ENCODE assay signal across 11 cellular contexts in genomic region chr10:11898372-11899066, GRCh38.
DNase-seq lines count a peak whose midpoint lies in the region; ATAC-seq and TF ChIP-seq lines count a peak whose summit lies in the region.
"Had no signal": no experiment of that assay in that cellular context is flagged by ENCODE, and none has a peak within 500 bp of the region (broad histone marks: within the 10 kb centered on the region; RNA-seq: fewer than 3 reads in every experiment).

No MANE protein-coding gene starts in this region.

- H2AK5ac ChIP-seq in H9 (ENCODE audit: insufficient read length, low read length): no peak overlapping the region

- H3K27me3 ChIP-seq in H9 (ENCODE audit: insufficient read depth, low read length): no peaks in the 10 kb centered on the region

- H4K8ac ChIP-seq in H9 (replicated peaks; ENCODE audit: insufficient read length, low read depth, low read length): no peak overlapping the region

- no peaks in the 10 kb centered on the region for H3K23me2 ChIP-seq in H9 (ENCODE audit: insufficient read length, low read depth, low read length, poor library complexity, severe bottlenecking)

- H3K18ac ChIP-seq in H9 (ENCODE audit: insufficient read length, low read depth, low read length): no peak overlapping the region

- H3K4me1 ChIP-seq in H9 (ENCODE audit: insufficient read depth, low read length): peaks cover 8% of the 10 kb centered on the region

- H2AFZ ChIP-seq in H9 (ENCODE audit: low read length): no peak overlapping the region

- no peak overlapping the region for H2BK5ac ChIP-seq in H9 (ENCODE audit: insufficient read length, low read length)

- POLR2A ChIA-PET in RWPE1 (lab: Yijun Ruan, JAX; ENCODE audit: low non-redundant PET): no interaction called here

- H3K4me2 ChIP-seq in H9 (ENCODE audit: insufficient read depth, insufficient read length, low read length): no peak overlapping the region

- no peak overlapping the region for H2BK120ac ChIP-seq in H9 (ENCODE audit: low read depth, low read length, poor library complexity, severe bottlenecking)

- H2BK20ac ChIP-seq in H9 (ENCODE audit: low read depth, low read length, poor library complexity, severe bottlenecking): no peak overlapping the region

- WGBS in H9 (ENCODE audit: extremely low coverage, insufficient read length, low lambda C conversion rate): no CpG with 5 or more reads among the region's 20 CpGs

- no peak overlapping the region for H3K9ac ChIP-seq in H9 (ENCODE audit: extremely low read depth, insufficient read length, low read length)

- no peak overlapping the region for H3K14ac ChIP-seq in H9 (ENCODE audit: insufficient read depth, low read length)

- H3K9me3 Mint-ChIP-seq in H9: no peaks in the 10 kb centered on the region
- H3K9me3 Mint-ChIP-seq: naive B cell had no signal

- CTCF ChIA-PET in RWPE1 (lab: Yijun Ruan, JAX): interaction anchor here (0.6 to 1.6 kb wide), 3 partner anchors 11 to 17 kb away, joined by 3 to 9 read pairs (median 3); no protein-coding TSS in a partner anchor

- no peak overlapping the region for H3K4me3 Mint-ChIP-seq in H9
- H3K4me3 Mint-ChIP-seq: naive B cell had no signal

- H2BK15ac ChIP-seq in H9 (ENCODE audit: low read depth, low read length): no peak overlapping the region

- peak; percentile 27 for ATAC-seq in esophagus mucosa
- ATAC-seq in omental fat pad (ENCODE audit: low FRiP score): peak; percentile 42
- ATAC-seq in HG03469 (IDR thresholded peaks at IDR 0.05; ENCODE audit: unreplicated experiment): no peak

- H4K5ac ChIP-seq in H9 (ENCODE audit: insufficient read length, low read depth, low read length): no peak overlapping the region

- H4K91ac ChIP-seq in H9 (ENCODE audit: insufficient read length, low read depth, low read length): no peak overlapping the region

- no peak overlapping the region for H3K56ac ChIP-seq in H9 (ENCODE audit: insufficient read length, low read depth, low read length)

- no peaks in the 10 kb centered on the region for H3K79me1 ChIP-seq in H9 (ENCODE audit: insufficient read depth, low read depth, low read length, poor library complexity, severe bottlenecking)

- no peak overlapping the region for H3T11ph ChIP-seq in H9 (ENCODE audit: low read length)

- no peak overlapping the region; a peak in 1 of 7 replicates for H3K27ac Mint-ChIP-seq in H9

- H3K27ac ChIP-seq in H9 (ENCODE audit: insufficient read length, low read depth, low read length) (no peak overlapping the region), RWPE1 (peak overlapping the region; percentile 89)

- no peaks in the 10 kb centered on the region for H3K9me3 ChIP-seq in H9 (ENCODE audit: control insufficient read depth, low read depth, low read length)

- no peak overlapping the region for H3K4ac ChIP-seq in H9 (ENCODE audit: low read depth, low read length)

- no peak for TF ChIP-seq CTCF in H9 (conservative IDR thresholded peaks at IDR 0.05)
- TF ChIP-seq CTCF in RWPE1 (conservative IDR thresholded peaks at IDR 0.05; ENCODE audit: low read depth): no peak
- no peak for TF ChIP-seq CTCF in omental fat pad (IDR thresholded peaks at IDR 0.05)

- H3K79me2 ChIP-seq in H9 (ENCODE audit: insufficient read depth, low read length): no peaks in the 10 kb centered on the region

- no peaks in the 10 kb centered on the region for H3K27me3 Mint-ChIP-seq in H9 (ENCODE audit: low read depth)

- no peak overlapping the region for H3K23ac ChIP-seq in H9 (ENCODE audit: insufficient read length, low read depth, low read length)

- no peaks in the 10 kb centered on the region for H4K20me1 ChIP-seq in H9 (ENCODE audit: control insufficient read depth, insufficient read depth, insufficient read length)

- H3K36me3 Mint-ChIP-seq in H9 (ENCODE audit: insufficient read depth in 1 of 3, low read depth in 3 of 3): no peaks in the 10 kb centered on the region
- H3K36me3 Mint-ChIP-seq: naive B cell had no signal

- peaks cover 11 to 24% of the 10 kb centered on the region in 2 experiments for H3K4me1 Mint-ChIP-seq in H9
- H3K4me1 Mint-ChIP-seq: naive B cell had no signal

- DNase-seq in H9 (peak; percentile 24), RWPE1 (ENCODE audit: low spot score) (peak; percentile 83), omental fat pad (ENCODE audit: low spot score) (no peak), RPMI8226 (no peak)
- DNase-seq in effector CD8-positive, alpha-beta T cell (lab: John Stamatoyannopoulos, UW): no peak
- no peak for DNase-seq in stimulated activated CD4-positive, alpha-beta T cell treated with anti-CD3 and anti-CD28 coated beads, Interleukin-15, amount 100 ng/mL, for 24 hours
- DNase-seq: amygdala, KG1, naive B cell had no signal

- H2BK12ac ChIP-seq in H9 (ENCODE audit: insufficient read length, low read depth, low read length): no peak overlapping the region

Comparison
In these comparisons a context has a peak if more than half of its experiments do, and no peak if none do; other contexts are left out.
1. DNase-seq: peak in H9 (single experiment) and RWPE1 (single experiment); none in omental fat pad (single experiment), RPMI8226 (single experiment), effector CD8-positive, alpha-beta T cell (single experiment) and stimulated activated CD4-positive, alpha-beta T cell treated with anti-CD3 and anti-CD28 coated beads, Interleukin-15, amount 100 ng/mL, for 24 hours (single experiment).